10 cellular contexts compared by ENCODE assay signal in the genomic region with DNA sequence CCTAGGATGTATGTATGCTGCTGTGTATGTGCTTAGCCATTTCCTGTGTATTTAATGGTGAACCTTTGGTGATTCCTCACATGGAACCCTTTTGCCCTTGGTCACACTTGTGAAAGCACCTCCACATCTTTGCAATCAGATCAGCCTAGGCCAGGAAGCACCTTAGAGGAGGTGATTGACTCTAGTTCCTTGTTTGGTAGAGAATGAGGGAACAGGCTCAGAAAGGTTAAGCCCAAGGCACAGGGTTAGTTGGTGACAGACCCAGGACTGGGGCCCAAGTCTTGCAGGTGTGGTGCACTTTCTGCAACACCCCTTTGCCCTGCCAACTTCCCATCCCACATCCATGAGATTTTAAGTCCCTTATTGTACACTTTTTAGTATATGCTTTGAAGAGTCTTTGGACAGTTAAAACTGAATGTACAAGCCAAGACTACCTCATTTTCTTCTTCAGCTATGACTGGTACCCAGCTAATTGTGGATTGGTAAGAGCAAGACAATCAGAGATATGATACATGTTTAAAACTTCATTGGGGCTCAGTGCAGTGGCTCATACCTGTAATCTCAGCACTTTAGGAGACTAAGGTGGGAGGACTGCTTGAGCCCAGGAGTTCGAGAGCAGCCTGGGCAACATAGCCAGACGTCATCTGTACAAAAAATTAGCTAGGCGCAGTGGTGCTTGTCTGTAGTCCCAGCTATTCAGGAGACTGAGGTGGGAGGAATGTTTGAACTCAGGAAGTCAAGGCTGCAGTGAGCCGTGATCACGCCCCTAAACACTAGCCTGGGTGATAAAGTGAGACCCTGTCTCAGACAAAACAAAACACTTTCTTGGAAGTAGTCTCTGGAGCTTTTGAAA.
DNase-seq lines count a peak whose midpoint lies in the region; ATAC-seq, FAIRE-seq and TF ChIP-seq lines count a peak whose summit lies in the region.
"Had no signal": no experiment of that assay in that cellular context is flagged by ENCODE, and none has a peak within 500 bp of the region (broad histone marks: within the 10 kb centered on the region; RNA-seq: fewer than 3 reads in every experiment).

No MANE protein-coding gene starts in this region.

- H3K4me1 ChIP-seq in GM12878 (ENCODE audit: control insufficient read depth, insufficient read depth, low read length), result peaks cover 44% of the 10 kb centered on the region
- H3K4me1 ChIP-seq in small intestine (ENCODE audit: control insufficient read depth in 2 of 2, insufficient read depth in 1 of 2, low read depth in 1 of 2, low read length in 1 of 2), result peaks cover 8 to 22% of the 10 kb centered on the region in 2 donors

- no peak for FAIRE-seq in GM12878 (lab: Jason Lieb, UNC)
- no peak for FAIRE-seq in small intestine (lab: Jason Lieb, UNC)
- FAIRE-seq: GM18507 had no signal

- SMC1A ChIA-PET in GM12878 (lab: Charles Lee; ENCODE audit: uncharacterized antibody, unreplicated experiment), result interaction anchor here (0.7 to 5.5 kb wide), 8 partner anchors 9 to 132 kb away, joined by 3 to 41 read pairs (median 6); no protein-coding TSS in a partner anchor

- H3K4me2 ChIP-seq in GM12878 (ENCODE audit: control insufficient read depth, insufficient read depth), result peak overlapping the region; percentile 31

- TF ChIP-seq EP300 in GM12878 (IDR thresholded peaks at IDR 0.05; ENCODE audit: borderline replicate concordance in 1 of 2, control insufficient read depth in 1 of 2, low read depth in 2 of 2, low read length in 2 of 2), result no peak

- H3K9ac ChIP-seq in GM12878 (ENCODE audit: control insufficient read depth, insufficient read depth, low read length), result no peak overlapping the region; the same call in 1 of the 2 replicates

- no peaks in the 10 kb centered on the region for H3K9me3 ChIP-seq in GM12878 (replicated peaks; ENCODE audit: control insufficient read depth, insufficient read depth, low read length)
- H3K9me3 ChIP-seq in small intestine (ENCODE audit: control insufficient read depth, low read depth), result no peaks in the 10 kb centered on the region

- peak overlapping the region; percentile 51 for H3K27ac ChIP-seq in GM12878 (ENCODE audit: control insufficient read depth, insufficient read depth)
- peak overlapping the region; percentile 14 to 50 for H3K27ac ChIP-seq in small intestine (ENCODE audit: low read depth in 1 of 2, low read length in 1 of 2)

- H3K4me3 ChIP-seq in GM12878, result no peak overlapping the region
- no peak overlapping the region for H3K4me3 ChIP-seq in small intestine (ENCODE audit: low read depth in 1 of 2, low read length in 2 of 2)

- no peaks in the 10 kb centered on the region; the same call in 1 of the 2 replicates for H4K20me1 ChIP-seq in GM12878 (ENCODE audit: control insufficient read depth, insufficient read depth)

- no peak overlapping the region for H2AFZ ChIP-seq in GM12878 (ENCODE audit: control insufficient read depth, low read depth, low read length)

- BruUV-seq in GM12878 (replicated peaks; lab: Mats Ljungman, UMichigan), result no TSS peak

- H3K36me3 ChIP-seq in GM12878 (ENCODE audit: control insufficient read depth in 2 of 2, insufficient read depth in 2 of 2, low read length in 1 of 2), result peaks cover 0 to 19% of the 10 kb centered on the region in 2 experiments; a peak in 3 of 4 replicates
- peaks cover 0 to 5% of the 10 kb centered on the region in 2 donors for H3K36me3 ChIP-seq in small intestine (ENCODE audit: control insufficient read depth in 2 of 2, insufficient read depth in 2 of 2, low read length in 2 of 2)

- no peak for TF ChIP-seq POLR2A in GM12878 (IDR thresholded peaks at IDR 0.05; ENCODE audit: low read depth, low read length)

- DNase-seq in GM12878 (ENCODE audit: low read depth, low spot score) (no peak), small intestine (no peak), NCI-H2107 treated with DMSO at 0.1 percent for 48 hours (lab: John Stamatoyannopoulos, UW; ENCODE audit: unreplicated experiment) (no peak), NCI-H2196 treated with DMSO at 0.1 percent for 48 hours (lab: John Stamatoyannopoulos, UW; ENCODE audit: unreplicated experiment) (no peak)
- DNase-seq: NCI-H446 treated with DMSO at 0.1 percent for 48 hours; stimulated activated CD4-positive, alpha-beta T cell treated with anti-CD3 and anti-CD28 coated beads, Interleukin-4, amount 100 ng/mL, for 4 hours had no signal

- peaks cover 62% of the 10 kb centered on the region for H3K79me2 ChIP-seq in GM12878 (ENCODE audit: control insufficient read depth, insufficient read depth, low read length)

- CTCF ChIA-PET in GM12878 (lab: Yijun Ruan, JAX), result interaction anchor here (0.5 to 7.7 kb wide), 3 partner anchors 15 to 132 kb away, joined by 3 to 48 read pairs (median 3); no protein-coding TSS in a partner anchor

- TF ChIP-seq RAD21 in GM12878 (IDR thresholded peaks at IDR 0.05; ENCODE audit: insufficient read depth, low read depth, low read length), result no peak

- RAD21 ChIA-PET in GM12878 (lab: Charles Lee; ENCODE audit: unreplicated experiment), result interaction anchor here (1.1 to 1.5 kb wide), 2 partner anchors 14 to 17 kb away, joined by 3 to 6 read pairs; no protein-coding TSS in a partner anchor

- ATAC-seq in GM18868 (IDR thresholded peaks at IDR 0.05; ENCODE audit: unreplicated experiment) (peak; percentile 59), HG02973 (IDR thresholded peaks at IDR 0.05; ENCODE audit: unreplicated experiment) (peak; percentile 55), GM12878 (peak; percentile 41), GM19397 (IDR thresholded peaks at IDR 0.05; ENCODE audit: unreplicated experiment) (no peak)

- H3K27me3 ChIP-seq in GM12878 (replicated peaks in 1 of 2; ENCODE audit: control insufficient read depth in 2 of 2, insufficient read depth in 2 of 2, low read length in 1 of 2), result no peaks in the 10 kb centered on the region
- H3K27me3 ChIP-seq in small intestine (ENCODE audit: control insufficient read depth in 2 of 2, insufficient read depth in 2 of 2, low read length in 2 of 2), result no peaks in the 10 kb centered on the region

- 59% methylated on average over 5 of the region's 5 CpGs for WGBS in GM12878 (ENCODE audit: insufficient coverage, insufficient replicate concordance, low lambda C conversion rate, missing lambda C conversion rate)
- 80 to 99% (median 87%) methylated on average over 5 of the region's 5 CpGs for WGBS in small intestine, 3 donors

- no peak for TF ChIP-seq CTCF in GM12878 (IDR thresholded peaks at IDR 0.05 in 2 of 3, conservative IDR thresholded peaks at IDR 0.05 in 1 of 3; ENCODE audit: control insufficient read depth in 2 of 3, extremely low read depth in 1 of 3, insufficient read depth in 1 of 3, low read depth in 3 of 3, low read length in 3 of 3)

- in situ Hi-C loops in GM12878 (cut with MboI), result no loop called here

- POLR2A ChIA-PET in GM12878 (lab: Charles Lee), result interaction anchor here (0.6 to 1.9 kb wide), 2 partner anchors 9 to 13 kb away, joined by 3 to 7 read pairs; no protein-coding TSS in a partner anchor

- intact Hi-C loops in GM12878 (cut with micrococcal nuclease; ENCODE audit: unreplicated experiment), result no loop called here

TF ChIP-seq in GM12878, 131 proteins besides CTCF, POLR2A, EP300 and RAD21:
- TF ChIP-seq, protein P1, sequence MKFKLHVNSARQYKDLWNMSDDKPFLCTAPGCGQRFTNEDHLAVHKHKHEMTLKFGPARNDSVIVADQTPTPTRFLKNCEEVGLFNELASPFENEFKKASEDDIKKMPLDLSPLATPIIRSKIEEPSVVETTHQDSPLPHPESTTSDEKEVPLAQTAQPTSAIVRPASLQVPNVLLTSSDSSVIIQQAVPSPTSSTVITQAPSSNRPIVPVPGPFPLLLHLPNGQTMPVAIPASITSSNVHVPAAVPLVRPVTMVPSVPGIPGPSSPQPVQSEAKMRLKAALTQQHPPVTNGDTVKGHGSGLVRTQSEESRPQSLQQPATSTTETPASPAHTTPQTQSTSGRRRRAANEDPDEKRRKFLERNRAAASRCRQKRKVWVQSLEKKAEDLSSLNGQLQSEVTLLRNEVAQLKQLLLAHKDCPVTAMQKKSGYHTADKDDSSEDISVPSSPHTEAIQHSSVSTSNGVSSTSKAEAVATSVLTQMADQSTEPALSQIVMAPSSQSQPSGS (IDR thresholded peaks at IDR 0.05; ENCODE audit: low read length), result peak; percentile 43; the same call in 1 of the 2 replicates
- peak in 1 of 2 experiments; percentile 7; a peak in 1 of 4 replicates for TF ChIP-seq BHLHE40 (IDR thresholded peaks at IDR 0.05; ENCODE audit: borderline replicate concordance in 1 of 2, low read depth in 2 of 2, low read length in 1 of 2)
- peak; percentile 49; the same call in 1 of the 2 replicates for TF ChIP-seq NFIC (IDR thresholded peaks at IDR 0.05; ENCODE audit: low read depth, low read length)
- TF ChIP-seq JUNB (IDR thresholded peaks at IDR 0.05), result peak; percentile 75
- peak in 1 of 2 experiments; percentile 28; a peak in 1 of 4 replicates for TF ChIP-seq ETV6 (conservative IDR thresholded peaks at IDR 0.05 in 1 of 2, IDR thresholded peaks at IDR 0.05 in 1 of 2; ENCODE audit: borderline replicate concordance in 1 of 2, low read depth in 1 of 2)
- 0 out of 2 replicates have a peak, but pooled peaks have one; percentile 10 for TF ChIP-seq BCL11A (IDR thresholded peaks at IDR 0.05; ENCODE audit: low read depth, low read length)
- no peak for TF ChIP-seq MEF2B (IDR thresholded peaks at IDR 0.05; ENCODE audit: partially characterized antibody, poor library complexity, severe bottlenecking)
- TF ChIP-seq, protein P2, sequence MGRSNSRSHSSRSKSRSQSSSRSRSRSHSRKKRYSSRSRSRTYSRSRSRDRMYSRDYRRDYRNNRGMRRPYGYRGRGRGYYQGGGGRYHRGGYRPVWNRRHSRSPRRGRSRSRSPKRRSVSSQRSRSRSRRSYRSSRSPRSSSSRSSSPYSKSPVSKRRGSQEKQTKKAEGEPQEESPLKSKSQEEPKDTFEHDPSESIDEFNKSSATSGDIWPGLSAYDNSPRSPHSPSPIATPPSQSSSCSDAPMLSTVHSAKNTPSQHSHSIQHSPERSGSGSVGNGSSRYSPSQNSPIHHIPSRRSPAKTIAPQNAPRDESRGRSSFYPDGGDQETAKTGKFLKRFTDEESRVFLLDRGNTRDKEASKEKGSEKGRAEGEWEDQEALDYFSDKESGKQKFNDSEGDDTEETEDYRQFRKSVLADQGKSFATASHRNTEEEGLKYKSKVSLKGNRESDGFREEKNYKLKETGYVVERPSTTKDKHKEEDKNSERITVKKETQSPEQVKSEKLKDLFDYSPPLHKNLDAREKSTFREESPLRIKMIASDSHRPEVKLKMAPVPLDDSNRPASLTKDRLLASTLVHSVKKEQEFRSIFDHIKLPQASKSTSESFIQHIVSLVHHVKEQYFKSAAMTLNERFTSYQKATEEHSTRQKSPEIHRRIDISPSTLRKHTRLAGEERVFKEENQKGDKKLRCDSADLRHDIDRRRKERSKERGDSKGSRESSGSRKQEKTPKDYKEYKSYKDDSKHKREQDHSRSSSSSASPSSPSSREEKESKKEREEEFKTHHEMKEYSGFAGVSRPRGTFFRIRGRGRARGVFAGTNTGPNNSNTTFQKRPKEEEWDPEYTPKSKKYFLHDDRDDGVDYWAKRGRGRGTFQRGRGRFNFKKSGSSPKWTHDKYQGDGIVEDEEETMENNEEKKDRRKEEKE (IDR thresholded peaks at IDR 0.05), result no peak
